Comparison of ENCODE assay signal across 12 cellular contexts in the genomic region with DNA sequence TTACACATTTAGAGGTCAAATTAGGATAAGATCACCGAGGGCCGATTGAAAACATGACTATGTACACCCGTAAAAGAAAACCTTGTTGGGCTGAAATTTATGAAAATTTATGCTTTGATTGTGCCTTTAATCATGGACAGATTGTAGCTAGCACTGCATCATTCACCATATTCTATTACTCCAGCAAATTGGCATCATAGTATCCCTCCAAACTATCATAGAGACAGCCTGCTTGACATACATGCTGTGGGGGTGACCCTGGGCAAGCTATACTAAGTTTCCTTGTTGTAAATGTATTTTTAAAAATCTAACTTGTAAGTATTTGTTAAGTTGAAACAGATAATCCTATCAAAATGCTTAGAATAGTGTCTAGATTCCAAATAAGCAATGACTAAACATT.
DNase-seq lines count a peak whose midpoint lies in the region; ATAC-seq, FAIRE-seq and TF ChIP-seq lines count a peak whose summit lies in the region.
"Had no signal": no experiment of that assay in that cellular context is flagged by ENCODE, and none has a peak within 500 bp of the region (broad histone marks: within the 10 kb centered on the region; RNA-seq: fewer than 3 reads in every experiment).

No MANE protein-coding gene starts in this region.

- peaks cover 4% of the 10 kb centered on the region; the same call in 1 of the 3 replicates for H3K9me3 Mint-ChIP-seq in GM23338
- H3K9me3 Mint-ChIP-seq in activated CD4-positive, alpha-beta memory T cell treated with anti-CD3 and anti-CD28 coated beads for 36 hours, result no peaks in the 10 kb centered on the region
- H3K9me3 Mint-ChIP-seq in naive thymus-derived CD4-positive, alpha-beta T cell, result peaks cover 0 to 6% (median 0%) of the 10 kb centered on the region in 11 donors

- peaks cover 40% of the 10 kb centered on the region for H3K4me1 Mint-ChIP-seq in GM23338
- peaks cover 25% of the 10 kb centered on the region for H3K4me1 Mint-ChIP-seq in activated CD4-positive, alpha-beta memory T cell treated with anti-CD3 and anti-CD28 coated beads for 36 hours (ENCODE audit: low read depth)
- peaks cover 12 to 59% (median 38%) of the 10 kb centered on the region in 7 donors for H3K4me1 Mint-ChIP-seq in naive thymus-derived CD4-positive, alpha-beta T cell

- H3K9me2 ChIP-seq in GM23338 (ENCODE audit: insufficient read depth), result no peaks in the 10 kb centered on the region

- TF ChIP-seq POLR2A in gastroesophageal sphincter (IDR thresholded peaks at IDR 0.05), result no peak

- H3K36me3 Mint-ChIP-seq in GM23338 (ENCODE audit: low read depth), result peaks cover 3% of the 10 kb centered on the region
- H3K36me3 Mint-ChIP-seq in activated CD4-positive, alpha-beta memory T cell treated with anti-CD3 and anti-CD28 coated beads for 36 hours, result peaks cover 2% of the 10 kb centered on the region
- H3K36me3 Mint-ChIP-seq in naive thymus-derived CD4-positive, alpha-beta T cell, result peaks cover 0 to 2% (median 0%) of the 10 kb centered on the region in 5 donors

- DNase-seq in GM23338 (ENCODE audit: low spot score) (no peak), HTR-8/SVneo (ENCODE audit: insufficient read length, low spot score) (no peak), epidermal melanocyte (ENCODE audit: insufficient read length, low spot score) (no peak)
- DNase-seq in activated CD4-positive, alpha-beta memory T cell treated with anti-CD3 and anti-CD28 coated beads for 36 hours, result no peak
- no peak for DNase-seq in naive thymus-derived CD4-positive, alpha-beta T cell
- DNase-seq: stimulated activated CD4-positive, alpha-beta T cell treated with anti-CD3 and anti-CD28 coated beads, Interleukin-1b, Interleukin-23, amount 100 ng/mL, for 48 hours; stimulated activated naive CD4-positive, alpha-beta T cell had no signal

- WGBS in gastroesophageal sphincter (ENCODE audit: low coverage in 1 of 2), 2 donors, result 88% methylated on average over 3 of the region's 3 CpGs; no CpG with 5 or more reads in 1 of the 2 donors

- H3F3A ChIP-seq in GM23338 (replicated peaks; ENCODE audit: low read depth), result peaks cover 7% of the 10 kb centered on the region

- H3K27ac Mint-ChIP-seq in GM23338, result peak overlapping the region; percentile 100
- peak overlapping the region; percentile 72 for H3K27ac Mint-ChIP-seq in activated CD4-positive, alpha-beta memory T cell treated with anti-CD3 and anti-CD28 coated beads for 36 hours
- peak overlapping the region in 8 of 9 donors; percentile 6 to 98 (median 94) for H3K27ac Mint-ChIP-seq in naive thymus-derived CD4-positive, alpha-beta T cell

- POLR2A ChIA-PET in activated CD4-positive, alpha-beta memory T cell treated with anti-CD3 and anti-CD28 coated beads for 36 hours (lab: Charles Lee), result interaction anchor here (2.1 to 10.6 kb wide), 7 partner anchors 7 to 82 kb away, joined by 11 to 258 read pairs (median 43); a partner anchor contains a TSS
- POLR2A ChIA-PET in naive thymus-derived CD4-positive, alpha-beta T cell (lab: Charles Lee), result interaction anchor here (0.8 to 43.4 kb wide), 13 partner anchors 12 to 1648 kb away, joined by 3 to 3606 read pairs (median 132); a partner anchor contains a TSS

- intact Hi-C loops in activated CD4-positive, alpha-beta memory T cell treated with anti-CD3 and anti-CD28 coated beads for 36 hours (cut with micrococcal nuclease), result loop anchor here (1.0 to 2.0 kb wide), 3 partner anchors 14 to 26 kb away; a partner anchor contains a TSS
- intact Hi-C loops in naive thymus-derived CD4-positive, alpha-beta T cell (cut with micrococcal nuclease), result loop anchor here (1.0 to 10.0 kb wide), 11 partner anchors 7 to 1645 kb away; a partner anchor contains a TSS

- CTCF ChIA-PET in activated CD4-positive, alpha-beta memory T cell treated with anti-CD3 and anti-CD28 coated beads for 36 hours (lab: Charles Lee), result interaction anchor here (2.3 kb wide), 1 partner anchor 31 kb away, joined by 7 read pairs; no protein-coding TSS in a partner anchor
- CTCF ChIA-PET in naive thymus-derived CD4-positive, alpha-beta T cell (lab: Charles Lee), result interaction anchor here (2.6 kb wide), 1 partner anchor 16 kb away, joined by 9 read pairs; no protein-coding TSS in a partner anchor

- TF ChIP-seq CTCF in GM23338 (conservative IDR thresholded peaks at IDR 0.05; ENCODE audit: low read depth in 2 of 2), result no peak
- no peak for TF ChIP-seq CTCF in gastroesophageal sphincter (IDR thresholded peaks at IDR 0.05)

- H3K4me1 ChIP-seq in ACC112 (ENCODE audit: control insufficient read depth, insufficient read depth, low read length, unreplicated experiment), result peaks cover 6% of the 10 kb centered on the region
- peaks cover 18% of the 10 kb centered on the region for H3K4me1 ChIP-seq in GM23338 (ENCODE audit: insufficient read depth)
- H3K4me1 ChIP-seq in naive thymus-derived CD4-positive, alpha-beta T cell (ENCODE audit: control insufficient read depth in 2 of 2, insufficient read depth in 2 of 2, low read length in 2 of 2), result peaks cover 12 to 13% of the 10 kb centered on the region in 2 donors
- peaks cover 0 to 31% (median 0%) of the 10 kb centered on the region in 3 donors for H3K4me1 ChIP-seq in gastroesophageal sphincter

- H3K79me2 ChIP-seq in ACC112 (ENCODE audit: control insufficient read depth, insufficient read depth, low read length, unreplicated experiment), result peaks cover 6% of the 10 kb centered on the region
- H3K79me2 ChIP-seq in GM23338 (replicated peaks; ENCODE audit: insufficient read depth), result no peaks in the 10 kb centered on the region; the same call in 1 of the 2 replicates

- ATAC-seq in GM23338 (no peak), GM21576 (IDR thresholded peaks at IDR 0.05; ENCODE audit: unreplicated experiment) (no peak), gastroesophageal sphincter (no peak)
- ATAC-seq in naive thymus-derived CD4-positive, alpha-beta T cell, result no peak

- H3K4me2 ChIP-seq in GM23338, result no peak overlapping the region

- no peaks in the 10 kb centered on the region for H3K27me3 ChIP-seq in ACC112 (ENCODE audit: insufficient read depth, low read length)
- no peaks in the 10 kb centered on the region for H3K27me3 ChIP-seq in GM23338 (ENCODE audit: insufficient read depth)
- no peaks in the 10 kb centered on the region for H3K27me3 ChIP-seq in naive thymus-derived CD4-positive, alpha-beta T cell (ENCODE audit: control insufficient read depth in 2 of 2, insufficient read depth in 2 of 2, low read length in 2 of 2)
- H3K27me3 ChIP-seq in gastroesophageal sphincter, result no peaks in the 10 kb centered on the region

- H3K4me3 ChIP-seq in ACC112 (ENCODE audit: low read depth, low read length) (no peak overlapping the region), GM23338 (no peak overlapping the region), gastroesophageal sphincter (no peak overlapping the region)
- H3K4me3 ChIP-seq in naive thymus-derived CD4-positive, alpha-beta T cell (ENCODE audit: low read length), result no peak overlapping the region
- H3K4me3 ChIP-seq: lung had no signal

- TF ChIP-seq EP300 in gastroesophageal sphincter (IDR thresholded peaks at IDR 0.05), result no peak

- peaks cover 24% of the 10 kb centered on the region for H3K27me3 Mint-ChIP-seq in GM23338 (ENCODE audit: insufficient read depth, low read depth, poor library complexity)
- H3K27me3 Mint-ChIP-seq in activated CD4-positive, alpha-beta memory T cell treated with anti-CD3 and anti-CD28 coated beads for 36 hours, result peaks cover 3% of the 10 kb centered on the region
- peaks cover 0 to 2% (median 0%) of the 10 kb centered on the region in 5 donors for H3K27me3 Mint-ChIP-seq in naive thymus-derived CD4-positive, alpha-beta T cell

- H3K4me3 Mint-ChIP-seq in GM23338, result peak overlapping the region; percentile 6; the same call in 1 of the 3 replicates
- no peak overlapping the region for H3K4me3 Mint-ChIP-seq in activated CD4-positive, alpha-beta memory T cell treated with anti-CD3 and anti-CD28 coated beads for 36 hours
- peak overlapping the region in 2 of 10 donors; percentile 39 to 54 for H3K4me3 Mint-ChIP-seq in naive thymus-derived CD4-positive, alpha-beta T cell

- H3K36me3 ChIP-seq in ACC112 (ENCODE audit: insufficient read depth, low read length) (0 out of 2 replicates have a peak, but pooled peaks cover 2% of the 10 kb centered on the region), GM23338 (ENCODE audit: insufficient read depth) (no peaks in the 10 kb centered on the region), gastroesophageal sphincter (no peaks in the 10 kb centered on the region)
- no peaks in the 10 kb centered on the region for H3K36me3 ChIP-seq in naive thymus-derived CD4-positive, alpha-beta T cell (ENCODE audit: control insufficient read depth in 2 of 3, insufficient read depth in 3 of 3, low read length in 3 of 3)

- H4K20me1 ChIP-seq in GM23338 (replicated peaks; ENCODE audit: insufficient read depth), result no peaks in the 10 kb centered on the region

- H3K27ac ChIP-seq in ACC112 (ENCODE audit: low read depth, low read length), result 0 out of 2 replicates have a peak overlapping the region, but pooled peaks have one; percentile 19
- H3K27ac ChIP-seq in GM23338 (ENCODE audit: low read depth), result peak overlapping the region; percentile 99
- no peak overlapping the region for H3K27ac ChIP-seq in naive thymus-derived CD4-positive, alpha-beta T cell (ENCODE audit: low read depth, low read length)
- H3K27ac ChIP-seq in gastroesophageal sphincter, result peak overlapping the region in 2 of 4 donors; percentile 39 to 85

- FAIRE-seq in HTR-8/SVneo (lab: Jason Lieb, UNC), result no peak
- FAIRE-seq: RCC 7860 had no signal

- no peak overlapping the region for H2AFZ ChIP-seq in ACC112 (ENCODE audit: low read length, unreplicated experiment)
- H2AFZ ChIP-seq in GM23338, result no peak overlapping the region

- H3K9me3 ChIP-seq in naive thymus-derived CD4-positive, alpha-beta T cell (ENCODE audit: control insufficient read depth in 2 of 3, low read length in 3 of 3), result no peaks in the 10 kb centered on the region
- H3K9me3 ChIP-seq in gastroesophageal sphincter, result no peaks in the 10 kb centered on the region

TF ChIP-seq in GM23338, 12 proteins besides CTCF, POLR2A, EP300 and RAD21:
- TF ChIP-seq ZNF331 (CRISPR knock-in tag; IDR thresholded peaks at IDR 0.05; ENCODE audit: low read depth) (no peak), JUNB (IDR thresholded peaks at IDR 0.05; ENCODE audit: unreplicated experiment) (no peak)
